Comparison of ENCODE assay signal across 8 cellular contexts in the genomic region with DNA sequence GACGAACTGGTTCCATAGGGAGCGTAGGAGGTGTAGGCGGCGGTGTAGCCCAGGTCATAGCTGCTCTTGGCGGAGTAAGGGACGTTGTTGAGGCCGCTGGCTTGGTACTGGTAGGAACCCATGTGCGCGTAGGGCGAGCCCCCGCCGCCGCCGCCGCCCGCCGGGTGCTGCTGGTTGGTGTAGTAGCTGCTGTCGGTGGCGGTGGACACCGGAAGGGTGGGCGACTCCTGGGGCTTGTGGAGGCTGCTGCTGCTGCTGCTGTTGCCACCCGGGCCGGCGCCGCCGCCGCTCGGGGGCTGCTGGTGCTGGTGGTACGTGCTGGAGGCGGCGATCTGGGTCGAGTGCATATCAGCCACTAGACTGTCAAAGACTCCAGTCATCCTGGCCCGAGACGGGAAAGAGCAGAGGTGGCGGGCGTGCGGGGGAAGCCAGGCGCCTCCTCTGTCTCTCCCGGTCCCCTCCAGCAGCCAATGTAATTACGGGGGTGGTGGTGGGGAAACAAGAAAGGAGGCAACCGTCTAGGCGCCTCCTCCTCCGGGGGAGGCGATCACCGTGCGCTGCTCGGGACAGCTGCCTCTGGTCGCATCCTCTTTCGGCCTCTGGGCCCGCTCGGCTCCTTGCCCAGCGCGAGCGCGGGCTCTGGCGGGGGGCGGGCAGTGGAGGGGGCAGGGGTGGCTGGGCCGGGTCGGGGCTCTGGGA. TPM values are rescaled to one million over a fixed set of nuclear protein-coding genes. Genes with fewer than 3 reads are reported as not detected.
DNase-seq lines count a peak whose midpoint lies in the region; ATAC-seq and TF ChIP-seq lines count a peak whose summit lies in the region.

No MANE protein-coding gene starts in this region.

- H3K4me3 Mint-ChIP-seq in activated naive CD4-positive, alpha-beta T cell treated with anti-CD3 and anti-CD28 coated beads, Interleukin-2, amount 50 U/mL, for 24 hours, result peak overlapping the region; percentile 83

- no peaks in the 10 kb centered on the region for H3K9me3 Mint-ChIP-seq in activated naive CD4-positive, alpha-beta T cell treated with anti-CD3 and anti-CD28 coated beads, Interleukin-2, amount 50 U/mL, for 24 hours

- peaks cover 57% of the 10 kb centered on the region for H3K4me1 Mint-ChIP-seq in activated naive CD4-positive, alpha-beta T cell treated with anti-CD3 and anti-CD28 coated beads, Interleukin-2, amount 50 U/mL, for 24 hours

- H3K27me3 ChIP-seq in right atrium auricular region (peaks cover 87 to 91% of the 10 kb centered on the region in 2 donors), skeletal muscle tissue (ENCODE audit: control insufficient read depth in 3 of 3, insufficient read depth in 3 of 3, low read length in 3 of 3) (peaks cover 96 to 97% (median 97%) of the 10 kb centered on the region in 3 donors)

- H3K9me3 ChIP-seq in right atrium auricular region, result no peaks in the 10 kb centered on the region
- H3K9me3 ChIP-seq in skeletal muscle tissue (ENCODE audit: control insufficient read depth in 3 of 3, low read length in 3 of 3), result no peaks in the 10 kb centered on the region

- in situ Hi-C loops in GM13976 (cut with MboI; ENCODE audit: low sequenced_read_pairs, unreplicated experiment), result loop anchor here (10.0 to 25.0 kb wide), 2 partner anchors 398 to 1165 kb away; a partner anchor contains a TSS

- TF ChIP-seq CTCF in GM13976 (IDR thresholded peaks at IDR 0.05; ENCODE audit: borderline replicate concordance, control extremely low read depth, extremely low read depth, insufficient read depth, missing control alignments), result no peak
- no peak for TF ChIP-seq CTCF in right atrium auricular region (IDR thresholded peaks at IDR 0.05)

- H3K27me3 Mint-ChIP-seq in activated naive CD4-positive, alpha-beta T cell treated with anti-CD3 and anti-CD28 coated beads, Interleukin-2, amount 50 U/mL, for 24 hours, result peaks cover 51% of the 10 kb centered on the region

- H3K4me1 ChIP-seq in right atrium auricular region (peaks cover 0 to 78% of the 10 kb centered on the region in 2 donors), skeletal muscle tissue (ENCODE audit: control insufficient read depth in 3 of 3, insufficient read depth in 3 of 3, low read length in 3 of 3) (peaks cover 38 to 53% (median 50%) of the 10 kb centered on the region in 3 donors)

- peaks cover 2% of the 10 kb centered on the region for H3K36me3 Mint-ChIP-seq in activated naive CD4-positive, alpha-beta T cell treated with anti-CD3 and anti-CD28 coated beads, Interleukin-2, amount 50 U/mL, for 24 hours

- H3K36me3 ChIP-seq in right atrium auricular region, result no peaks in the 10 kb centered on the region
- no peaks in the 10 kb centered on the region for H3K36me3 ChIP-seq in skeletal muscle tissue (ENCODE audit: control insufficient read depth in 3 of 3, insufficient read depth in 3 of 3, low read length in 3 of 3)

- H3K27ac ChIP-seq in right atrium auricular region (no peak overlapping the region), skeletal muscle tissue (ENCODE audit: low read depth, low read length) (no peak overlapping the region)

- no peak overlapping the region for H3K9ac ChIP-seq in skeletal muscle tissue (ENCODE audit: low read depth in 1 of 3, low read length in 3 of 3)

- H3K4me3 ChIP-seq in right atrium auricular region (peak overlapping the region; percentile 22 to 56), skeletal muscle tissue (ENCODE audit: low read length in 3 of 3) (peak overlapping the region; percentile 30 to 70 (median 67))

- peak overlapping the region; percentile 76 for H3K27ac Mint-ChIP-seq in activated naive CD4-positive, alpha-beta T cell treated with anti-CD3 and anti-CD28 coated beads, Interleukin-2, amount 50 U/mL, for 24 hours

- DNase-seq in AML-193 (lab: John Stamatoyannopoulos, UW) (peak; percentile 70 to 77), GM13976 (ENCODE audit: low spot score) (peak; percentile 75), NCI-H2171 treated with DMSO at 0.1 percent for 48 hours (lab: John Stamatoyannopoulos, UW) (peak; percentile 82), right atrium auricular region (ENCODE audit: low spot score) (no peak), NCI-H187 (lab: John Stamatoyannopoulos, UW) (no peak)

- peak; percentile 34 for ATAC-seq in HG02852 (IDR thresholded peaks at IDR 0.05; ENCODE audit: unreplicated experiment)

RNA-seq across cellular contexts. Expression of a gene that starts 0.4 kb away (rescaled TPM):
- total RNA-seq in right atrium auricular region, result not detected
- not detected for total RNA-seq in skeletal muscle tissue

RNA-seq across cellular contexts. Expression of a gene that starts 17.0 kb away (rescaled TPM):
- total RNA-seq in right atrium auricular region (not detected), skeletal muscle tissue (not detected)

Comparison
In these comparisons a context has a peak if more than half of its experiments do, and no peak if none do; other contexts are left out.
1. DNase-seq: peak in AML-193 (2 of 2), GM13976 (single experiment) and NCI-H2171 treated with DMSO at 0.1 percent for 48 hours (single experiment); none in right atrium auricular region (single experiment) and NCI-H187 (0 of 2).